Comparison of ENCODE assay signal across 1 cellular context in the genomic region with DNA sequence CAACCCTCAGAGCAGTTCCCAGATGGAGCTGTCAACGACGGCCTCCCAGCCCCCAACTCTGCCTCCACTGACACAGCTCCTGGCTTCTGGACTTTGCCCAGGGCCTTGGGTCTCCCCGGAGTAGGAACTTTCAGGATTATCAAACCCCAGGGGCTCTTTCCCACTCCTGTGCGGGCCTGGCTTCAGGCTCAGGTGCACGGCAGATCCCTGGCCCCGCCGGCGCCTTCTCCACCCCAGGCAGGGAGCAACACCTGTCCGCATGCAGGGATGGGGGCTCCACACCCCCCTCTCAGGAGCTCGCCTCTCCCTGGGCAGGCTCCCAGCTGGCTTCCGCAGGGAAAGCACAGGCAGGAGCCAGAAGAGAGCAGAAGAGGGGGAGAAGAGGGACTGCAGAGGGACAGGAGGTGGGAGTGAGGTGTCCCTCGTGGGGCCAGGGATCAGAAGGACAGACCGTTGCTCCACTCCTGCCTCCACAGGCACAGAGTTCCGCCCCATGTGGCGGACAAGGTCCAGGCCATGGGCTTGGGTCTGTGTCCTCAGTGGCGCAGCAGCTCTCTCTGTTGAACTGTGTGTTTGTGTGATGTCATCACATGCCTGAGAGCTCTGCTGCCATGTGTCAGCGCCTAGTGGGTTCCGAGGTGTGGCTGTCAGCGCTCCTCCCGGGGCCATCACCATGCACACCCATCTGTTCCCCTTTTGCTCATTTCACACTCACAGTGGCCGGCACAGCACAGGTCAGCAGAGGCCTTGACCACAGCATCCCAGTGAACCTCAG.
TF ChIP-seq lines count a peak whose summit lies in the region.

No MANE protein-coding gene starts in this region.

TF ChIP-seq in HepG2, 621 proteins besides CTCF, POLR2A, EP300 and RAD21 (continued from another document and continues in another):
- TF ChIP-seq HNF1B (CRISPR knock-in tag; IDR thresholded peaks at IDR 0.05) = peak; percentile 60
- TF ChIP-seq, protein P1, sequence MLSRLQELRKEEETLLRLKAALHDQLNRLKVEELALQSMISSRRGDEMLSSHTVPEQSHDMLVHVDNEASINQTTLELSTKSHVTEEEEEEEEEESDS (CRISPR knock-in tag; IDR thresholded peaks at IDR 0.05; ENCODE audit: borderline replicate concordance) = no peak
- TF ChIP-seq MTA1 (CRISPR knock-in tag; IDR thresholded peaks at IDR 0.05; ENCODE audit: borderline replicate concordance) = peak; percentile 62; the same call in 1 of the 2 replicates
- peak; percentile 58 for TF ChIP-seq ZFX (CRISPR knock-in tag; IDR thresholded peaks at IDR 0.05; ENCODE audit: low read depth)
- TF ChIP-seq, protein P2, sequence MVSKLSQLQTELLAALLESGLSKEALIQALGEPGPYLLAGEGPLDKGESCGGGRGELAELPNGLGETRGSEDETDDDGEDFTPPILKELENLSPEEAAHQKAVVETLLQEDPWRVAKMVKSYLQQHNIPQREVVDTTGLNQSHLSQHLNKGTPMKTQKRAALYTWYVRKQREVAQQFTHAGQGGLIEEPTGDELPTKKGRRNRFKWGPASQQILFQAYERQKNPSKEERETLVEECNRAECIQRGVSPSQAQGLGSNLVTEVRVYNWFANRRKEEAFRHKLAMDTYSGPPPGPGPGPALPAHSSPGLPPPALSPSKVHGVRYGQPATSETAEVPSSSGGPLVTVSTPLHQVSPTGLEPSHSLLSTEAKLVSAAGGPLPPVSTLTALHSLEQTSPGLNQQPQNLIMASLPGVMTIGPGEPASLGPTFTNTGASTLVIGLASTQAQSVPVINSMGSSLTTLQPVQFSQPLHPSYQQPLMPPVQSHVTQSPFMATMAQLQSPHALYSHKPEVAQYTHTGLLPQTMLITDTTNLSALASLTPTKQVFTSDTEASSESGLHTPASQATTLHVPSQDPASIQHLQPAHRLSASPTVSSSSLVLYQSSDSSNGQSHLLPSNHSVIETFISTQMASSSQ (IDR thresholded peaks at IDR 0.05; ENCODE audit: low read depth) = no peak
- TF ChIP-seq, protein P2 (CRISPR knock-in tag; IDR thresholded peaks at IDR 0.05; ENCODE audit: borderline replicate concordance) = no peak
- TF ChIP-seq, protein P3, sequence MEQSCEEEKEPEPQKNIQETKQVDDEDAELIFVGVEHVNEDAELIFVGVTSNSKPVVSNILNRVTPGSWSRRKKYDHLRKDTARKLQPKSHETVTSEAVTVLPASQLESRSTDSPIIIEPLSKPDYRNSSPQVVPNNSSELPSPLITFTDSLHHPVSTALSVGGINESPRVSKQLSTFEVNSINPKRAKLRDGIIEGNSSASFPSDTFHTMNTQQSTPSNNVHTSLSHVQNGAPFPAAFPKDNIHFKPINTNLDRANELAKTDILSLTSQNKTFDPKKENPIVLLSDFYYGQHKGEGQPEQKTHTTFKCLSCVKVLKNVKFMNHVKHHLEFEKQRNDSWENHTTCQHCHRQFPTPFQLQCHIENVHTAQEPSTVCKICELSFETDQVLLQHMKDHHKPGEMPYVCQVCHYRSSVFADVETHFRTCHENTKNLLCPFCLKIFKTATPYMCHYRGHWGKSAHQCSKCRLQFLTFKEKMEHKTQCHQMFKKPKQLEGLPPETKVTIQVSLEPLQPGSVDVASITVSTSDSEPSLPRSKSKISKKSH (CRISPR knock-in tag; IDR thresholded peaks at IDR 0.05; ENCODE audit: borderline replicate concordance) = no peak; the same call in none of the 2 replicates
- no peak for TF ChIP-seq SMAD1 (CRISPR knock-in tag; IDR thresholded peaks at IDR 0.05; ENCODE audit: borderline replicate concordance, low read depth)
- 0 out of 2 replicates have a peak, but pooled peaks have one; percentile 13 for TF ChIP-seq ZMYM4 (CRISPR knock-in tag; IDR thresholded peaks at IDR 0.05)
- no peak for TF ChIP-seq ZNF615 (CRISPR knock-in tag; IDR thresholded peaks at IDR 0.05; ENCODE audit: borderline replicate concordance)
- no peak for TF ChIP-seq ZBTB1 (CRISPR knock-in tag; IDR thresholded peaks at IDR 0.05; ENCODE audit: borderline replicate concordance)
- TF ChIP-seq, protein P4, sequence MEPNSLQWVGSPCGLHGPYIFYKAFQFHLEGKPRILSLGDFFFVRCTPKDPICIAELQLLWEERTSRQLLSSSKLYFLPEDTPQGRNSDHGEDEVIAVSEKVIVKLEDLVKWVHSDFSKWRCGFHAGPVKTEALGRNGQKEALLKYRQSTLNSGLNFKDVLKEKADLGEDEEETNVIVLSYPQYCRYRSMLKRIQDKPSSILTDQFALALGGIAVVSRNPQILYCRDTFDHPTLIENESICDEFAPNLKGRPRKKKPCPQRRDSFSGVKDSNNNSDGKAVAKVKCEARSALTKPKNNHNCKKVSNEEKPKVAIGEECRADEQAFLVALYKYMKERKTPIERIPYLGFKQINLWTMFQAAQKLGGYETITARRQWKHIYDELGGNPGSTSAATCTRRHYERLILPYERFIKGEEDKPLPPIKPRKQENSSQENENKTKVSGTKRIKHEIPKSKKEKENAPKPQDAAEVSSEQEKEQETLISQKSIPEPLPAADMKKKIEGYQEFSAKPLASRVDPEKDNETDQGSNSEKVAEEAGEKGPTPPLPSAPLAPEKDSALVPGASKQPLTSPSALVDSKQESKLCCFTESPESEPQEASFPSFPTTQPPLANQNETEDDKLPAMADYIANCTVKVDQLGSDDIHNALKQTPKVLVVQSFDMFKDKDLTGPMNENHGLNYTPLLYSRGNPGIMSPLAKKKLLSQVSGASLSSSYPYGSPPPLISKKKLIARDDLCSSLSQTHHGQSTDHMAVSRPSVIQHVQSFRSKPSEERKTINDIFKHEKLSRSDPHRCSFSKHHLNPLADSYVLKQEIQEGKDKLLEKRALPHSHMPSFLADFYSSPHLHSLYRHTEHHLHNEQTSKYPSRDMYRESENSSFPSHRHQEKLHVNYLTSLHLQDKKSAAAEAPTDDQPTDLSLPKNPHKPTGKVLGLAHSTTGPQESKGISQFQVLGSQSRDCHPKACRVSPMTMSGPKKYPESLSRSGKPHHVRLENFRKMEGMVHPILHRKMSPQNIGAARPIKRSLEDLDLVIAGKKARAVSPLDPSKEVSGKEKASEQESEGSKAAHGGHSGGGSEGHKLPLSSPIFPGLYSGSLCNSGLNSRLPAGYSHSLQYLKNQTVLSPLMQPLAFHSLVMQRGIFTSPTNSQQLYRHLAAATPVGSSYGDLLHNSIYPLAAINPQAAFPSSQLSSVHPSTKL (CRISPR knock-in tag; IDR thresholded peaks at IDR 0.05) = peak; percentile 45; the same call in 1 of the 2 replicates
- TF ChIP-seq GATAD1 (CRISPR knock-in tag; IDR thresholded peaks at IDR 0.05) = no peak
- TF ChIP-seq ZNF891 (CRISPR knock-in tag; IDR thresholded peaks at IDR 0.05) = 0 out of 2 replicates have a peak, but pooled peaks have one; percentile 2
- TF ChIP-seq MTA3 (CRISPR knock-in tag; IDR thresholded peaks at IDR 0.05) = no peak
- 0 out of 2 replicates have a peak, but pooled peaks have one; percentile 5 for TF ChIP-seq MNT (IDR thresholded peaks at IDR 0.05)
- peak; percentile 8; the same call in 1 of the 2 replicates for TF ChIP-seq ZNF614 (CRISPR knock-in tag; IDR thresholded peaks at IDR 0.05; ENCODE audit: borderline replicate concordance)
- 0 out of 2 replicates have a peak, but pooled peaks have one; percentile 19 for TF ChIP-seq HOXA5 (CRISPR knock-in tag; IDR thresholded peaks at IDR 0.05)
- no peak for TF ChIP-seq TGIF2 (CRISPR knock-in tag; IDR thresholded peaks at IDR 0.05)
- TF ChIP-seq MLX (CRISPR knock-in tag; IDR thresholded peaks at IDR 0.05) = no peak
- no peak for TF ChIP-seq YEATS4 (CRISPR knock-in tag; IDR thresholded peaks at IDR 0.05; ENCODE audit: borderline replicate concordance)
- TF ChIP-seq ZNF234 (CRISPR knock-in tag; conservative IDR thresholded peaks at IDR 0.05) = 0 out of 2 replicates have a peak, but pooled peaks have one; percentile 21
- TF ChIP-seq ONECUT2 (CRISPR knock-in tag; IDR thresholded peaks at IDR 0.05) = no peak
- peak; percentile 41; the same call in 1 of the 2 replicates for TF ChIP-seq GABPB1 (CRISPR knock-in tag; IDR thresholded peaks at IDR 0.05)
- TF ChIP-seq PTBP1 (IDR thresholded peaks at IDR 0.05; ENCODE audit: low read depth, low read length, poor library complexity, severe bottlenecking) = no peak
- peak; percentile 40; the same call in 1 of the 2 replicates for TF ChIP-seq PHF8 (CRISPR knock-in tag; IDR thresholded peaks at IDR 0.05)
- no peak for TF ChIP-seq ZMYM2 (CRISPR knock-in tag; IDR thresholded peaks at IDR 0.05)
- no peak for TF ChIP-seq MBNL3 (CRISPR knock-in tag; conservative IDR thresholded peaks at IDR 0.05)
- TF ChIP-seq ZBTB4 (CRISPR knock-in tag; IDR thresholded peaks at IDR 0.05; ENCODE audit: borderline replicate concordance) = 0 out of 2 replicates have a peak, but pooled peaks have one; percentile 80
- TF ChIP-seq RAD51 (IDR thresholded peaks at IDR 0.05; ENCODE audit: borderline replicate concordance) = no peak
- no peak for TF ChIP-seq ZNF672 (CRISPR knock-in tag; IDR thresholded peaks at IDR 0.05)
- no peak for TF ChIP-seq ZFP36 (IDR thresholded peaks at IDR 0.05; ENCODE audit: borderline replicate concordance, low read depth, low read length, partially characterized antibody)
